In genomic region chr7:112571852-112572607, GRCh38 we compare ENCODE assay signal across 11 cellular contexts.
DNase-seq lines count a peak whose midpoint lies in the region; ATAC-seq and TF ChIP-seq lines count a peak whose summit lies in the region.
"Had no signal": no experiment of that assay in that cellular context is flagged by ENCODE, and none has a peak within 500 bp of the region (broad histone marks: within the 10 kb centered on the region; RNA-seq: fewer than 3 reads in every experiment).

No MANE protein-coding gene starts in this region.

- H3K27ac ChIP-seq in VCaP = peak overlapping the region; percentile 97
- H3K27ac ChIP-seq: spleen had no signal

- ATAC-seq in HG02798 (IDR thresholded peaks at IDR 0.05; ENCODE audit: poor library complexity, unreplicated experiment) = peak; percentile 55
- ATAC-seq in HG03442 (IDR thresholded peaks at IDR 0.05; ENCODE audit: unreplicated experiment) = no peak

- peak; percentile 50 for TF ChIP-seq CTCF in VCaP (conservative IDR thresholded peaks at IDR 0.05)

- DNase-seq in NCI-H1092 treated with DMSO at 0.1 percent for 48 hours (lab: John Stamatoyannopoulos, UW) (peak; percentile 54), NCI-H1092 (lab: John Stamatoyannopoulos, UW) (no peak), mucosa of gallbladder (ENCODE audit: low spot score) (peak; percentile 11), HuH-7.5 (ENCODE audit: low spot score) (no peak), medulla oblongata (ENCODE audit: extremely low spot score) (no peak)
- DNase-seq: NCI-H1694 treated with DMSO at 0.1 percent for 48 hours, spleen, T-cell had no signal

Comparison
In these comparisons a context has a peak if more than half of its experiments do, and no peak if none do; other contexts are left out.
1. DNase-seq: peak in NCI-H1092 treated with DMSO at 0.1 percent for 48 hours (single experiment) and mucosa of gallbladder (single experiment); none in NCI-H1092 (single experiment), HuH-7.5 (single experiment) and medulla oblongata (single experiment).